Comparison of ENCODE assay signal across 8 cellular contexts in genomic region chr1:185044981-185045792, GRCh38. TPM values are rescaled to one million over a fixed set of nuclear protein-coding genes. Genes with fewer than 3 reads are reported as not detected.
A peak's percentile ranks its signal among the peaks of the same experiment; 100 is the strongest.
DNase-seq lines count a peak whose midpoint lies in the region; ATAC-seq and TF ChIP-seq lines count a peak whose summit lies in the region.

Gene RNF2 (plus strand): TSS chr1:185045558. CDS start chr1:185087554, 41,996 bp downstream.

- H3K27me3 ChIP-seq in BE2C (no peaks in the 10 kb centered on the region), ectodermal cell (ENCODE audit: control insufficient read depth, insufficient read depth, low read length, poor library complexity, severe bottlenecking) (peaks cover 3% of the 10 kb centered on the region), lower lobe of right lung (ENCODE audit: low read depth) (no peaks in the 10 kb centered on the region)

- peak within 1 kb of the TSS; percentile 73 for H3K27ac ChIP-seq in ectodermal cell (ENCODE audit: insufficient read depth, low read depth, low read length, poor library complexity, severe bottlenecking)
- peak within 1 kb of the TSS; percentile 85 for H3K27ac ChIP-seq in lower lobe of right lung

- H3K9me3 Mint-ChIP-seq in activated CD8-positive, alpha-beta T cell treated with anti-CD3 and anti-CD28 coated beads for 36 hours = no peaks in the 10 kb centered on the region

- no peaks in the 10 kb centered on the region for H3K27me3 Mint-ChIP-seq in activated CD8-positive, alpha-beta T cell treated with anti-CD3 and anti-CD28 coated beads for 36 hours

- peak within 1 kb of the TSS; percentile 92 for H3K27ac Mint-ChIP-seq in activated CD8-positive, alpha-beta T cell treated with anti-CD3 and anti-CD28 coated beads for 36 hours

- H3K4me1 ChIP-seq in BE2C = no peaks in the 10 kb centered on the region
- H3K4me1 ChIP-seq in ectodermal cell (ENCODE audit: control insufficient read depth, insufficient read depth, low read length) = peaks cover 12% of the 10 kb centered on the region
- peaks cover 20% of the 10 kb centered on the region for H3K4me1 ChIP-seq in lower lobe of right lung

- H3K4me3 ChIP-seq in BE2C (ENCODE audit: low read depth, low read length) (peak within 1 kb of the TSS; percentile 90), ectodermal cell (ENCODE audit: insufficient read depth, low read depth, low read length) (peak within 1 kb of the TSS; percentile 95), lower lobe of right lung (peak within 1 kb of the TSS; percentile 76)

- no peaks in the 10 kb centered on the region for H3K9me3 ChIP-seq in BE2C
- H3K9me3 ChIP-seq in ectodermal cell (ENCODE audit: control insufficient read depth, low read length) = no peaks in the 10 kb centered on the region
- no peaks in the 10 kb centered on the region for H3K9me3 ChIP-seq in lower lobe of right lung

- peaks cover 32% of the 10 kb centered on the region for H3K4me1 Mint-ChIP-seq in activated CD8-positive, alpha-beta T cell treated with anti-CD3 and anti-CD28 coated beads for 36 hours (ENCODE audit: low read depth)

- H3K36me3 ChIP-seq in BE2C = no peaks in the 10 kb centered on the region
- H3K36me3 ChIP-seq in ectodermal cell (ENCODE audit: control insufficient read depth, insufficient read depth, low read length) = no peaks in the 10 kb centered on the region
- H3K36me3 ChIP-seq in lower lobe of right lung = no peaks in the 10 kb centered on the region

- DNase-seq in BE2C (peak; percentile 88), GM19238 (ENCODE audit: insufficient read length, low spot score) (peak; percentile 74), NCI-H526 (lab: John Stamatoyannopoulos, UW) (peak; percentile 92 to 99), lower lobe of right lung (peak; percentile 89)
- peak; percentile 83 for DNase-seq in activated CD8-positive, alpha-beta T cell treated with anti-CD3 and anti-CD28 coated beads for 36 hours
- peak; percentile 49 to 75 (median 62) for DNase-seq in stimulated activated CD4-positive, alpha-beta T cell treated with anti-CD3 and anti-CD28 coated beads, TNF-alpha, amount 100 ng/mL, for 24 hours (ENCODE audit: low read depth in 3 of 3)

- CTCF ChIA-PET in activated CD8-positive, alpha-beta T cell treated with anti-CD3 and anti-CD28 coated beads for 36 hours (lab: Charles Lee) = interaction anchor here (0.9 to 3.1 kb wide), 9 partner anchors 10 to 125 kb away, joined by 3 to 20 read pairs (median 4); partner anchors contain the start of gene SWT1

- TF ChIP-seq CTCF in BE2C (IDR thresholded peaks at IDR 0.05; ENCODE audit: low read depth, low read length) = no peak
- no peak for TF ChIP-seq CTCF in activated CD8-positive, alpha-beta T cell treated with anti-CD3 and anti-CD28 coated beads for 36 hours (IDR thresholded peaks at IDR 0.05)
- no peak for TF ChIP-seq CTCF in lower lobe of right lung (IDR thresholded peaks at IDR 0.05)

- POLR2A ChIA-PET in activated CD8-positive, alpha-beta T cell treated with anti-CD3 and anti-CD28 coated beads for 36 hours (lab: Charles Lee) = interaction anchor here (0.6 to 1.5 kb wide), 6 partner anchors 12 to 178 kb away, joined by 3 to 8 read pairs (median 4); partner anchors contain the start of gene NIBAN1

- 7% methylated on average over 84 of the region's 84 CpGs for WGBS in ectodermal cell, 2 experiments

- H3K4me3 Mint-ChIP-seq in activated CD8-positive, alpha-beta T cell treated with anti-CD3 and anti-CD28 coated beads for 36 hours = peak within 1 kb of the TSS; percentile 97

- intact Hi-C loops in activated CD8-positive, alpha-beta T cell treated with anti-CD3 and anti-CD28 coated beads for 36 hours (cut with micrococcal nuclease) = loop anchor here (10.0 kb wide), 1 partner anchor 110 kb away; the partner anchor contains the start of genes SWT1 and TRMT1L
- intact Hi-C loops in lower lobe of right lung (cut with DNase I) = no loop called here

- ATAC-seq in HG03439 (IDR thresholded peaks at IDR 0.05; ENCODE audit: unreplicated experiment) = peak; percentile 82
- ATAC-seq in activated CD8-positive, alpha-beta T cell treated with anti-CD3 and anti-CD28 coated beads for 36 hours = peak; percentile 92
- ATAC-seq in lower lobe of right lung = peak; percentile 97

- H3K36me3 Mint-ChIP-seq in activated CD8-positive, alpha-beta T cell treated with anti-CD3 and anti-CD28 coated beads for 36 hours (ENCODE audit: low read depth) = no peaks in the 10 kb centered on the region

RNA-seq across cellular contexts. Expression of gene RNF2, which starts in this region (rescaled TPM):
- 11.6 TPM for polyA plus RNA-seq in BE2C (2012; ENCODE audit: insufficient read depth, insufficient read length, low read depth)
- total RNA-seq in activated CD8-positive, alpha-beta T cell treated with anti-CD3 and anti-CD28 coated beads for 36 hours = 10 to 100 TPM; 21.4 to 24.3 TPM
- polyA plus RNA-seq in ectodermal cell (2013, experiment 1 of 4) = 57.5 TPM
- 53.4 TPM for polyA plus RNA-seq in ectodermal cell (2013, experiment 2 of 4)
- 49.8 TPM for polyA plus RNA-seq in ectodermal cell (2013, experiment 3 of 4)
- polyA plus RNA-seq in ectodermal cell (2013, experiment 4 of 4) = 55.3 TPM
- total RNA-seq in lower lobe of right lung = 17.0 TPM

Comparison
In these comparisons a context has a peak if more than half of its experiments do, and no peak if none do; other contexts are left out.
1. Peak in every context shown above with its lines: DNase-seq, ATAC-seq, H3K4me3 ChIP-seq and H3K27ac ChIP-seq.